Comparison of ENCODE assay signal across 8 cellular contexts in genomic region chr1:28553229-28553930, GRCh38.
A peak's percentile ranks its signal among the peaks of the same experiment; 100 is the strongest.
DNase-seq lines count a peak whose midpoint lies in the region; ATAC-seq and TF ChIP-seq lines count a peak whose summit lies in the region.

No MANE protein-coding gene starts in this region.

- no peaks in the 10 kb centered on the region for H3K27me3 ChIP-seq in layer of hippocampus (ENCODE audit: control insufficient read depth, insufficient read depth, low read length)

- H3K27ac ChIP-seq in coronary artery: peak overlapping the region; percentile 85
- H3K27ac ChIP-seq in layer of hippocampus (ENCODE audit: low read depth, low read length): peak overlapping the region; percentile 92

- peak overlapping the region; percentile 76 for H3K4me3 ChIP-seq in coronary artery

- DNase-seq in EH (ENCODE audit: low read depth): peak; percentile 48
- peak; percentile 36 for DNase-seq in SW480 (ENCODE audit: low spot score)
- DNase-seq in coronary artery (ENCODE audit: low spot score): no peak
- peak; percentile 35 for DNase-seq in stimulated activated CD4-positive, alpha-beta T cell treated with anti-CD3 and anti-CD28 coated beads, Interleukin-4, amount 100 ng/mL, for 1 hour
- DNase-seq in NCI-H2029 treated with DMSO at 0.1 percent for 48 hours (lab: John Stamatoyannopoulos, UW): no peak

- no peak for TF ChIP-seq CTCF in coronary artery (IDR thresholded peaks at IDR 0.05)

- peak; percentile 16 for ATAC-seq in GM19328 (IDR thresholded peaks at IDR 0.05; ENCODE audit: unreplicated experiment)
- peak; percentile 24 for ATAC-seq in HG03457 (IDR thresholded peaks at IDR 0.05; ENCODE audit: unreplicated experiment)

Comparison
In these comparisons a context has a peak if more than half of its experiments do, and no peak if none do; other contexts are left out.
1. DNase-seq: peak in EH (single experiment), SW480 (single experiment) and stimulated activated CD4-positive, alpha-beta T cell treated with anti-CD3 and anti-CD28 coated beads, Interleukin-4, amount 100 ng/mL, for 1 hour (single experiment); none in coronary artery (single experiment) and NCI-H2029 treated with DMSO at 0.1 percent for 48 hours (single experiment).